ENCODE assay signal across 24 cellular contexts in genomic region chr4:32735856-32736590, GRCh38.
DNase-seq lines count a peak whose midpoint lies in the region; ATAC-seq and TF ChIP-seq lines count a peak whose summit lies in the region.
"Had no signal": no experiment of that assay in that cellular context is flagged by ENCODE, and none has a peak within 500 bp of the region (broad histone marks: within the 10 kb centered on the region; RNA-seq: fewer than 3 reads in every experiment).

No MANE protein-coding gene starts in this region.

- H3K36me3 ChIP-seq in SJCRH30 (no peaks in the 10 kb centered on the region), kidney epithelial cell (ENCODE audit: control insufficient read depth, insufficient read depth, low read length) (no peaks in the 10 kb centered on the region), thyroid gland (no peaks in the 10 kb centered on the region)
- H3K36me3 ChIP-seq: SJSA1 had no signal

- H3K4me1 ChIP-seq in SJCRH30 (peaks cover 6% of the 10 kb centered on the region; the same call in 1 of the 2 replicates), thyroid gland (peaks cover 6 to 9% of the 10 kb centered on the region in 2 donors)
- H3K4me1 ChIP-seq: A549, SJSA1 had no signal

- intact Hi-C loops in thyroid gland (cut with DNase I) = no loop called here

- H3K27ac ChIP-seq in SJCRH30 (0 out of 2 replicates have a peak overlapping the region, but pooled peaks have one; percentile 10), thyroid gland (peak overlapping the region; percentile 2 to 69 (median 62))
- H3K27ac ChIP-seq: A549, C4-2B, SJSA1 had no signal

- DNase-seq in M059J (ENCODE audit: low read depth) (peak; percentile 21), SJCRH30 (peak; percentile 34 to 61), kidney epithelial cell (ENCODE audit: low read depth) (peak; percentile 29), thyroid gland (peak; percentile 67 to 74)
- DNase-seq in central memory CD4-positive, alpha-beta T cell = no peak
- no peak for DNase-seq in activated CD4-positive, alpha-beta T cell treated with anti-CD3 and anti-CD28 coated beads for 1 hour
- DNase-seq: Calu3; CD8-positive, alpha-beta memory T cell; DMS79 treated with DMSO at 0.1 percent for 48 hours; GOT3; HCEC 1CT; NCI-H1092; NCI-H1417 treated with DMSO at 0.1 percent for 48 hours; NCI-H1694 treated with DMSO at 0.1 percent for 48 hours; NCI-H2081; NCI-H2227 treated with DMSO at 0.1 percent for 48 hours; NCI-H69; OCI-M1; T-cell had no signal

- H3K9me3 ChIP-seq in SJCRH30 (replicated peaks) (no peaks in the 10 kb centered on the region), thyroid gland (no peaks in the 10 kb centered on the region)
- H3K9me3 ChIP-seq: A549, SJSA1 had no signal

- ATAC-seq in GM21723 (IDR thresholded peaks at IDR 0.05; ENCODE audit: unreplicated experiment) = no peak
- ATAC-seq: A549, Right ventricle myocardium inferior, T-cell had no signal

- H3K4me3 ChIP-seq in SJCRH30 (no peak overlapping the region), kidney epithelial cell (ENCODE audit: low read depth, low read length) (no peak overlapping the region), thyroid gland (replicated peaks in 1 of 3) (no peak overlapping the region)
- H3K4me3 ChIP-seq: A549, SJSA1 had no signal

- WGBS in thyroid gland, 2 donors = 22 to 35% methylated on average over 5 of the region's 5 CpGs

- TF ChIP-seq POLR2A in thyroid gland (IDR thresholded peaks at IDR 0.05) = no peak

- TF ChIP-seq CTCF in kidney epithelial cell (IDR thresholded peaks at IDR 0.05; ENCODE audit: insufficient read depth, low read length, poor library complexity, severe bottlenecking) (no peak), thyroid gland (IDR thresholded peaks at IDR 0.05) (no peak)

- H3K27me3 ChIP-seq in SJCRH30 (no peaks in the 10 kb centered on the region), kidney epithelial cell (ENCODE audit: control insufficient read depth, insufficient read depth, low read length) (no peaks in the 10 kb centered on the region), thyroid gland (no peaks in the 10 kb centered on the region)
- H3K27me3 ChIP-seq: SJSA1 had no signal

Comparison
In these comparisons a context has a peak if more than half of its experiments do, and no peak if none do; other contexts are left out.
1. DNase-seq: peak in M059J (single experiment), SJCRH30 (2 of 2), kidney epithelial cell (single experiment) and thyroid gland (2 of 2); none in central memory CD4-positive, alpha-beta T cell (single experiment) and activated CD4-positive, alpha-beta T cell treated with anti-CD3 and anti-CD28 coated beads for 1 hour (single experiment).